Comparison of ENCODE assay signal across 19 cellular contexts in genomic region chr5:173496129-173496882, GRCh38.
A peak's percentile ranks its signal among the peaks of the same experiment; 100 is the strongest.
DNase-seq lines count a peak whose midpoint lies in the region; ATAC-seq and TF ChIP-seq lines count a peak whose summit lies in the region.
"Had no signal": no experiment of that assay in that cellular context is flagged by ENCODE, and none has a peak within 500 bp of the region (broad histone marks: within the 10 kb centered on the region; RNA-seq: fewer than 3 reads in every experiment).

No MANE protein-coding gene starts in this region.

- H3F3A ChIP-seq in neural progenitor cell (ENCODE audit: low read depth): no peaks in the 10 kb centered on the region
- H3F3A ChIP-seq in GM23248 (ENCODE audit: insufficient read depth): peaks cover 8% of the 10 kb centered on the region; the same call in 1 of the 2 replicates

- H3K27ac ChIP-seq in gastroesophageal sphincter (peak overlapping the region; percentile 65 to 94 (median 88)), neural progenitor cell (no peak overlapping the region), thoracic aorta (peak overlapping the region; percentile 28 to 43), substantia nigra (ENCODE audit: low read depth, low read length, poor library complexity, severe bottlenecking) (no peak overlapping the region), GM23248 (no peak overlapping the region)

- H3K4me2 ChIP-seq in neural progenitor cell: no peak overlapping the region
- no peak overlapping the region for H3K4me2 ChIP-seq in GM23248 (ENCODE audit: unreplicated experiment)

- TF ChIP-seq POLR2A in gastroesophageal sphincter (IDR thresholded peaks at IDR 0.05): no peak

- H3K9me3 ChIP-seq in gastroesophageal sphincter (no peaks in the 10 kb centered on the region), neural progenitor cell (ENCODE audit: low read depth) (no peaks in the 10 kb centered on the region), thoracic aorta (no peaks in the 10 kb centered on the region), GM23248 (ENCODE audit: low read depth) (no peaks in the 10 kb centered on the region)
- H3K9me3 ChIP-seq: Caco-2 had no signal

- peak; percentile 12 for ATAC-seq in gastroesophageal sphincter
- no peak for ATAC-seq in thoracic aorta (ENCODE audit: insufficient number of reproducible peaks, low FRiP score, low read depth)
- no peak for ATAC-seq in stimulated activated naive CD8-positive, alpha-beta T cell treated with anti-CD3 and anti-CD28 coated beads, Interleukin-15, Interleukin-2, amounts not matched to agents 100 U/mL and 50 U/mL, for 24 hours
- ATAC-seq: stimulated activated naive B cell treated with anti-CD40 and anti-IgM and Interleukin-4, amounts not matched to agents 10 μg/mL and 1 μg/mL and 100 μg/mL, for 72 hours had no signal

- H3K9ac ChIP-seq in neural progenitor cell: no peak overlapping the region
- H3K9ac ChIP-seq in GM23248: no peak overlapping the region

- peaks cover 19% of the 10 kb centered on the region for H3K4me1 Mint-ChIP-seq in neural progenitor cell
- H3K4me1 Mint-ChIP-seq: stimulated activated naive B cell treated with anti-CD40 and anti-IgM and Interleukin-4, amounts not matched to agents 10 μg/mL and 1 μg/mL and 100 μg/mL, for 72 hours had no signal

- H3K27me3 ChIP-seq in gastroesophageal sphincter (no peaks in the 10 kb centered on the region), neural progenitor cell (no peaks in the 10 kb centered on the region), thoracic aorta (replicated peaks; ENCODE audit: insufficient read depth) (no peaks in the 10 kb centered on the region), GM23248 (replicated peaks; ENCODE audit: insufficient read depth) (no peaks in the 10 kb centered on the region)

- H4K20me1 ChIP-seq in neural progenitor cell (ENCODE audit: low read depth) (no peaks in the 10 kb centered on the region), GM23248 (ENCODE audit: insufficient read depth) (no peaks in the 10 kb centered on the region)

- peak; percentile 58 for DNase-seq in amniotic epithelial cell (ENCODE audit: low read depth)
- DNase-seq in neural progenitor cell (ENCODE audit: low spot score): no peak
- no peak for DNase-seq in thoracic aorta (ENCODE audit: low spot score)
- DNase-seq in substantia nigra (lab: John Stamatoyannopoulos, UW): no peak
- no peak for DNase-seq in Ammon's horn (ENCODE audit: low spot score)
- DNase-seq in stimulated activated naive CD8-positive, alpha-beta T cell treated with anti-CD3 and anti-CD28 coated beads, Interleukin-15, Interleukin-2, amounts not matched to agents 100 U/mL and 50 U/mL, for 24 hours: no peak
- DNase-seq in GM23248: no peak
- DNase-seq: activated CD4-positive, alpha-beta T cell treated with anti-CD3 and anti-CD28 coated beads, Interleukin-2, amount 50 U/mL, for 1 hour; AML-193; anterior cingulate cortex; Caco-2; KBM-7; mesendoderm; NCI-H2081; nephron progenitor cell; stimulated activated CD4-positive, alpha-beta T cell treated with anti-CD3 and anti-CD28 coated beads, Interleukin-15, amount 100 ng/mL, for 24 hours; stimulated activated naive B cell treated with anti-CD40 and anti-IgM and Interleukin-4, amounts not matched to agents 10 μg/mL and 1 μg/mL and 100 μg/mL, for 72 hours; T-helper 1 cell had no signal

- 31 to 49% methylated on average over 5 to 9 of the region's 9 CpGs for WGBS in gastroesophageal sphincter (ENCODE audit: low coverage in 1 of 2), 2 donors
- 86 to 94% methylated on average over 9 of the region's 9 CpGs for WGBS in GM23248 (ENCODE audit: low coverage in 1 of 2, low lambda C conversion rate in 2 of 2, missing lambda C conversion rate in 2 of 2), 2 experiments

- peaks cover 2% of the 10 kb centered on the region for H3K27me3 Mint-ChIP-seq in neural progenitor cell (ENCODE audit: insufficient read depth, low read depth)

- no peak for TF ChIP-seq EP300 in gastroesophageal sphincter (IDR thresholded peaks at IDR 0.05)

- no peaks in the 10 kb centered on the region for H3K9me3 Mint-ChIP-seq in neural progenitor cell
- H3K9me3 Mint-ChIP-seq: nephron progenitor cell had no signal

- peaks cover 26 to 70% (median 37%) of the 10 kb centered on the region in 3 donors for H3K4me1 ChIP-seq in gastroesophageal sphincter
- H3K4me1 ChIP-seq in neural progenitor cell: peaks cover 13% of the 10 kb centered on the region
- peaks cover 25 to 47% of the 10 kb centered on the region in 2 donors for H3K4me1 ChIP-seq in thoracic aorta (ENCODE audit: control insufficient read depth in 1 of 2, low read depth in 2 of 2)
- H3K4me1 ChIP-seq in GM23248 (ENCODE audit: insufficient read depth): peaks cover 25% of the 10 kb centered on the region

- H3K4me3 Mint-ChIP-seq in neural progenitor cell: no peak overlapping the region
- H3K4me3 Mint-ChIP-seq: nephron progenitor cell; stimulated activated naive B cell treated with anti-CD40 and anti-IgM and Interleukin-4, amounts not matched to agents 10 μg/mL and 1 μg/mL and 100 μg/mL, for 72 hours had no signal

- H3K4me3 ChIP-seq in gastroesophageal sphincter (no peak overlapping the region), neural progenitor cell (no peak overlapping the region), thoracic aorta (no peak overlapping the region), GM23248 (no peak overlapping the region)

- H3K79me2 ChIP-seq in neural progenitor cell (ENCODE audit: low read depth) (no peaks in the 10 kb centered on the region), GM23248 (ENCODE audit: insufficient read depth) (no peaks in the 10 kb centered on the region)

- H3K27ac Mint-ChIP-seq in neural progenitor cell: no peak overlapping the region
- H3K27ac Mint-ChIP-seq: nephron progenitor cell; stimulated activated naive B cell treated with anti-CD40 and anti-IgM and Interleukin-4, amounts not matched to agents 10 μg/mL and 1 μg/mL and 100 μg/mL, for 72 hours had no signal

- in situ Hi-C loops in GM23248 (cut with MboI): no loop called here

- TF ChIP-seq CTCF in gastroesophageal sphincter (IDR thresholded peaks at IDR 0.05) (peak; percentile 13 to 50 (median 33)), neural progenitor cell (IDR thresholded peaks at IDR 0.05) (no peak), thoracic aorta (IDR thresholded peaks at IDR 0.05) (no peak)

- H3K36me3 ChIP-seq in gastroesophageal sphincter (no peaks in the 10 kb centered on the region), neural progenitor cell (no peaks in the 10 kb centered on the region), thoracic aorta (no peaks in the 10 kb centered on the region), GM23248 (ENCODE audit: low read depth) (no peaks in the 10 kb centered on the region)

- H2AFZ ChIP-seq in neural progenitor cell (replicated peaks): peak overlapping the region; percentile 20
- no peak overlapping the region for H2AFZ ChIP-seq in GM23248

- H3K9me2 ChIP-seq in GM23248 (ENCODE audit: insufficient read depth): no peaks in the 10 kb centered on the region

- H3K36me3 Mint-ChIP-seq in neural progenitor cell: no peaks in the 10 kb centered on the region
- H3K36me3 Mint-ChIP-seq: stimulated activated naive B cell treated with anti-CD40 and anti-IgM and Interleukin-4, amounts not matched to agents 10 μg/mL and 1 μg/mL and 100 μg/mL, for 72 hours had no signal

Comparison
In these comparisons a context has a peak if more than half of its experiments do, and no peak if none do; other contexts are left out.
1. H3K27ac ChIP-seq: peak in gastroesophageal sphincter (4 of 4) and thoracic aorta (2 of 2); none in neural progenitor cell (single experiment), substantia nigra (single experiment) and GM23248 (single experiment).
2. CTCF ChIP-seq: peak in gastroesophageal sphincter (4 of 4); none in neural progenitor cell (single experiment) and thoracic aorta (single experiment).